In the genomic region with DNA sequence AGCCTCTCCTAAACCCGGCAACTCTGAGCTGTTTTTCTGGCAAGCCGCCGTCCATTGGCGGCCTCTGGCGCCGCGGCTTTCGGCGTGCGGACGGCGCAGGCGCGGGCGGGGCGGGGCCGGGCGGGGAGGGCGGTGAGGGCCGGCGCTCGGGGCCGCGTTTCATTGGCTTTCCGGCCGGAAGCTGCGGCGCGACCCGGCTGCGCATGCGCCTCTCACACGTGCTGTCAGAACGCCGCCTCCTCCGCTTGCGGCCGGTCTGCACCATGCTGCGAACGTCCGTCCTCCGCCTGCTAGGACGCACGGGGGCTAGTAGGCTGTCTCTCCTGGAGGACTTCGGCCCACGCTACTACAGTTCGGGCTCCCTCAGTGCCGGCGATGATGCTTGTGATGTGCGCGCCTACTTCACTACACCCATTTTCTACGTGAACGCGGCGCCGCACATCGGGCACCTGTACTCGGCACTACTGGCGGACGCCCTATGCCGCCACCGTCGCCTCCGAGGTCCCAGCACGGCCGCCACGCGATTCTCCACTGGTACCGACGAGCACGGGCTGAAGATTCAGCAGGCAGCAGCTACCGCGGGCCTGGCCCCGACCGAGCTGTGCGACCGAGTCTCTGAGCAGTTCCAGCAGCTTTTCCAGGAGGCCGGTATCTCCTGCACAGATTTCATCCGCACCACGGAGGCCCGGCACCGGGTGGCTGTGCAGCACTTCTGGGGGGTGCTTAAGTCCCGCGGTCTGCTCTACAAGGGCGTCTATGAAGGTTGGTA, we compare ENCODE assay signal across 1 cellular context.
A peak's percentile ranks its signal among the peaks of the same experiment; 100 is the strongest.
TF ChIP-seq lines count a peak whose summit lies in the region.

TSS of gene MARS2 (plus strand) at position 227 of the 769 bp plus-strand sequence. CDS start at position 264, 37 bp downstream.

TF ChIP-seq in HepG2, 621 proteins besides CTCF, POLR2A, EP300 and RAD21 (continued from another document and continues in another):
- TF ChIP-seq, protein P1, sequence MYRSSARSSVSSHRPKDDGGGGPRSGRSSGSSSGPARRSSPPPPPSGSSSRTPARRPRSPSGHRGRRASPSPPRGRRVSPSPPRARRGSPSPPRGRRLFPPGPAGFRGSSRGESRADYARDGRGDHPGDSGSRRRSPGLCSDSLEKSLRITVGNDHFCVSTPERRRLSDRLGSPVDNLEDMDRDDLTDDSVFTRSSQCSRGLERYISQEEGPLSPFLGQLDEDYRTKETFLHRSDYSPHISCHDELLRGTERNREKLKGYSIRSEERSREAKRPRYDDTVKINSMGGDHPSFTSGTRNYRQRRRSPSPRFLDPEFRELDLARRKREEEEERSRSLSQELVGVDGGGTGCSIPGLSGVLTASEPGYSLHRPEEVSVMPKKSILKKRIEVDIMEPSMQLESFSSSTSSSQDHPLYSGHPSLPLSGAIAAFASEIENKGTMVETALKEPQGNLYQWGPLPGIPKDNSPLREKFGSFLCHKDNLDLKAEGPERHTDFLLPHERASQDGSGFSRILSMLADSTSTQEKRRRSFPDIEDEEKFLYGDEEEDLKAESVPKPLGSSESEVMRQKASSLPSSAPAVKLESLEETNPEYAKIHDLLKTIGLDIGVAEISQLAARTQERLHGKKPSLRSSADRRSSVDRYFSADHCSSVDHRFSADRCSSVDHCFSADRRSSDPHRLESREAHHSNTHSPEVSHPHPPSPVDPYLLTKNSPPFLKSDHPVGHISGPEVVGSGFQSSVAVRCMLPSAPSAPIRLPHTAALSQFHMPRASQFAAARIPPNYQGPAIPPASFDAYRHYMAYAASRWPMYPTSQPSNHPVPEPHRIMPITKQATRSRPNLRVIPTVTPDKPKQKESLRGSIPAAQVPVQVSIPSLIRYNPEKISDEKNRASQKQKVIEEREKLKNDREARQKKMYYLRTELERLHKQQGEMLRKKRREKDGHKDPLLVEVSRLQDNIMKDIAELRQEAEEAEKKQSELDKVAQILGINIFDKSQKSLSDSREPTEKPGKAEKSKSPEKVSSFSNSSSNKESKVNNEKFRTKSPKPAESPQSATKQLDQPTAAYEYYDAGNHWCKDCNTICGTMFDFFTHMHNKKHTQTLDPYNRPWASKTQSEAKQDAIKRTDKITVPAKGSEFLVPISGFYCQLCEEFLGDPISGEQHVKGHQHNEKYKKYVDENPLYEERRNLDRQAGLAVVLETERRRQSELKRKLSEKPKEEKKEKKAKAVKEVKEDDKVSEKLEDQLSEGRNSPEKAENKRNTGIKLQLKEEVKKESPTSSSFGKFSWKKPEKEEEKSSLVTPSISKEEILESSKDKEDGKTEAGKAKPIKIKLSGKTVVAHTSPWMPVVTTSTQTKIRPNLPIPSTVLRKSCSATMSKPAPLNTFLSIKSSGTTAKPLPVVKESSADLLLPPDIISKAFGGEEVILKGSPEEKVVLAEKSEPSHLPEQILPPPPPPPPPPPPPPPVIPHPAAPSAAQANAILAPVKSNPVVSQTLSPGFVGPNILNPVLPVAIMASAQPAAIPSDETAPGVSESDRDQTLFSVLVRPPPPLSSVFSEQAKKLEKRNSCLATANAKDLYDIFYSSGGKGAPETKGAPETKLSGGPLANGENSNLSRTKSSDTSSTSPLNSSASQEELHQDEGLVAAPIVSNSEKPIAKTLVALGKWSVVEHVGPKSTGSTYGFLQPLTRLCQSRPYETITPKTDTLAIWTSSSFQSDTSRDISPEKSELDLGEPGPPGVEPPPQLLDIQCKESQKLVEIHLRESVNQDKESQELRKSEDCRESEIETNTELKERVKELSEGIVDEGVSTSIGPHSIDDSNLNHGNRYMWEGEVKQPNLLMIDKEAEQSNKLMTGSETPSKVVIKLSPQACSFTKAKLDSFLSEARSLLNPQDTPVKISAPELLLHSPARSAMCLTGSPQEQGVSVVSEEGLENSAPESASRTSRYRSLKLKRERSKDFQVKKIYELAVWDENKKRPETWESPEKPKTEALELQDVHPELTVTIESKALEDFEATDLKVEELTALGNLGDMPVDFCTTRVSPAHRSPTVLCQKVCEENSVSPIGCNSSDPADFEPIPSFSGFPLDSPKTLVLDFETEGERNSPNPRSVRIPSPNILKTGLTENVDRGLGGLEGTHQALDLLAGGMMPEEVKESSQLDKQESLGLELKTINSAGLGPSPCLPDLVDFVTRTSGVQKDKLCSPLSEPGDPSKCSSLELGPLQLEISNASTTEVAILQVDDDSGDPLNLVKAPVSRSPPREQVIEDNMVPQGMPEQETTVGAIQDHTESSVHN (CRISPR knock-in tag; IDR thresholded peaks at IDR 0.05) = no peak
- TF ChIP-seq CREB1 (IDR thresholded peaks at IDR 0.05) (peak; percentile 62), CREB1 (CRISPR knock-in tag; IDR thresholded peaks at IDR 0.05) (no peak), ARID5B (CRISPR knock-in tag; IDR thresholded peaks at IDR 0.05) (peak; percentile 21; the same call in 1 of the 2 replicates), ZNF160 (CRISPR knock-in tag; IDR thresholded peaks at IDR 0.05) (no peak), ZNF569 (CRISPR knock-in tag; IDR thresholded peaks at IDR 0.05; ENCODE audit: borderline replicate concordance) (no peak), NAIF1 (CRISPR knock-in tag; IDR thresholded peaks at IDR 0.05; ENCODE audit: borderline replicate concordance) (peak; percentile 82; the same call in 1 of the 2 replicates), ZKSCAN8 (CRISPR knock-in tag; IDR thresholded peaks at IDR 0.05; ENCODE audit: borderline replicate concordance) (0 out of 2 replicates have a peak, but pooled peaks have one; percentile 38), ZNF280D (CRISPR knock-in tag; IDR thresholded peaks at IDR 0.05) (peak; percentile 92), ZNF761 (CRISPR knock-in tag; conservative IDR thresholded peaks at IDR 0.05) (no peak), ZNF326 (CRISPR knock-in tag; IDR thresholded peaks at IDR 0.05; ENCODE audit: borderline replicate concordance) (no peak), U2AF1 (optimal IDR thresholded peaks at IDR 0.05; ENCODE audit: low read depth, low read length) (no peak), SMAD9 (CRISPR knock-in tag; IDR thresholded peaks at IDR 0.05) (no peak)
- TF ChIP-seq, protein P2, sequence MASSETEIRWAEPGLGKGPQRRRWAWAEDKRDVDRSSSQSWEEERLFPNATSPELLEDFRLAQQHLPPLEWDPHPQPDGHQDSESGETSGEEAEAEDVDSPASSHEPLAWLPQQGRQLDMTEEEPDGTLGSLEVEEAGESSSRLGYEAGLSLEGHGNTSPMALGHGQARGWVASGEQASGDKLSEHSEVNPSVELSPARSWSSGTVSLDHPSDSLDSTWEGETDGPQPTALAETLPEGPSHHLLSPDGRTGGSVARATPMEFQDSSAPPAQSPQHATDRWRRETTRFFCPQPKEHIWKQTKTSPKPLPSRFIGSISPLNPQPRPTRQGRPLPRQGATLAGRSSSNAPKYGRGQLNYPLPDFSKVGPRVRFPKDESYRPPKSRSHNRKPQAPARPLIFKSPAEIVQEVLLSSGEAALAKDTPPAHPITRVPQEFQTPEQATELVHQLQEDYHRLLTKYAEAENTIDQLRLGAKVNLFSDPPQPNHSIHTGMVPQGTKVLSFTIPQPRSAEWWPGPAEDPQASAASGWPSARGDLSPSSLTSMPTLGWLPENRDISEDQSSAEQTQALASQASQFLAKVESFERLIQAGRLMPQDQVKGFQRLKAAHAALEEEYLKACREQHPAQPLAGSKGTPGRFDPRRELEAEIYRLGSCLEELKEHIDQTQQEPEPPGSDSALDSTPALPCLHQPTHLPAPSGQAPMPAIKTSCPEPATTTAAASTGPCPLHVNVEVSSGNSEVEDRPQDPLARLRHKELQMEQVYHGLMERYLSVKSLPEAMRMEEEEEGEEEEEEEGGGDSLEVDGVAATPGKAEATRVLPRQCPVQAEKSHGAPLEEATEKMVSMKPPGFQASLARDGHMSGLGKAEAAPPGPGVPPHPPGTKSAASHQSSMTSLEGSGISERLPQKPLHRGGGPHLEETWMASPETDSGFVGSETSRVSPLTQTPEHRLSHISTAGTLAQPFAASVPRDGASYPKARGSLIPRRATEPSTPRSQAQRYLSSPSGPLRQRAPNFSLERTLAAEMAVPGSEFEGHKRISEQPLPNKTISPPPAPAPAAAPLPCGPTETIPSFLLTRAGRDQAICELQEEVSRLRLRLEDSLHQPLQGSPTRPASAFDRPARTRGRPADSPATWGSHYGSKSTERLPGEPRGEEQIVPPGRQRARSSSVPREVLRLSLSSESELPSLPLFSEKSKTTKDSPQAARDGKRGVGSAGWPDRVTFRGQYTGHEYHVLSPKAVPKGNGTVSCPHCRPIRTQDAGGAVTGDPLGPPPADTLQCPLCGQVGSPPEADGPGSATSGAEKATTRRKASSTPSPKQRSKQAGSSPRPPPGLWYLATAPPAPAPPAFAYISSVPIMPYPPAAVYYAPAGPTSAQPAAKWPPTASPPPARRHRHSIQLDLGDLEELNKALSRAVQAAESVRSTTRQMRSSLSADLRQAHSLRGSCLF (CRISPR knock-in tag; IDR thresholded peaks at IDR 0.05; ENCODE audit: borderline replicate concordance) = no peak
- TF ChIP-seq, protein P3, sequence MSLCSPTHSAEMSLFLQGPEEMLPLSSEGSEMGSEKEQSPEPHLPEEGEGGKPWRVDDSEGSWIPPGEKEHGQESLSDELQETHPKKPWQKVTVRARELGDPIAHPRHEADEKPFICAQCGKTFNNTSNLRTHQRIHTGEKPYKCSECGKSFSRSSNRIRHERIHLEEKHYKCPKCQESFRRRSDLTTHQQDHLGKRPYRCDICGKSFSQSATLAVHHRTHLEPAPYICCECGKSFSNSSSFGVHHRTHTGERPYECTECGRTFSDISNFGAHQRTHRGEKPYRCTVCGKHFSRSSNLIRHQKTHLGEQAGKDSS (CRISPR knock-in tag; IDR thresholded peaks at IDR 0.05; ENCODE audit: borderline replicate concordance, low read depth) = peak; percentile 59; the same call in 1 of the 2 replicates
- TF ChIP-seq, protein P4, sequence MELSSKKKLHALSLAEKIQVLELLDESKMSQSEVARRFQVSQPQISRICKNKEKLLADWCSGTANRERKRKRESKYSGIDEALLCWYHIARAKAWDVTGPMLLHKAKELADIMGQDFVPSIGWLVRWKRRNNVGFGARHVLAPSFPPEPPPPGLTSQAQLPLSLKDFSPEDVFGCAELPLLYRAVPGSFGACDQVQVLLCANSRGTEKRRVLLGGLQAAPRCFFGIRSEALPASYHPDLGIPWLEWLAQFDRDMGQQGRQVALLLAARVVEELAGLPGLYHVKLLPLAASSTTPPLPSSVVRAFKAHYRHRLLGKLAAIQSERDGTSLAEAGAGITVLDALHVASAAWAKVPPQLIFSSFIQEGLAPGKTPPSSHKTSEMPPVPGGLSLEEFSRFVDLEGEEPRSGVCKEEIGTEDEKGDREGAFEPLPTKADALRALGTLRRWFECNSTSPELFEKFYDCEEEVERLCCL (CRISPR knock-in tag; IDR thresholded peaks at IDR 0.05; ENCODE audit: borderline replicate concordance) = peak; percentile 84; the same call in 1 of the 2 replicates
